2 cellular contexts compared by ENCODE assay signal in genomic region chr17:81096741-81097133, GRCh38.
TF ChIP-seq lines count a peak whose summit lies in the region.

No MANE protein-coding gene starts in this region.

TF ChIP-seq in SK-N-SH, 30 proteins besides CTCF, POLR2A, EP300 and RAD21 (continued from another document):
- TF ChIP-seq REST (IDR thresholded peaks at IDR 0.05; ENCODE audit: low read depth, low read length) (no peak), TEAD4 (IDR thresholded peaks at IDR 0.05; ENCODE audit: borderline replicate concordance, insufficient read depth) (no peak), USF1 (IDR thresholded peaks at IDR 0.05; ENCODE audit: borderline replicate concordance, low read depth) (no peak), JUND (IDR thresholded peaks at IDR 0.05) (no peak), CHD2 (IDR thresholded peaks at IDR 0.05; ENCODE audit: low read length, partially characterized antibody) (no peak), PBX3 (IDR thresholded peaks at IDR 0.05) (no peak), ELF1 (IDR thresholded peaks at IDR 0.05) (no peak), FOSL2 (IDR thresholded peaks at IDR 0.05; ENCODE audit: borderline replicate concordance, low read depth) (no peak)

TF ChIP-seq in SK-N-SH treated with all-trans-retinoic acid at 6 μM for 48 hours, 23 proteins besides CTCF, POLR2A, EP300 and RAD21 (continued from another document):
- TF ChIP-seq CREB5 (CRISPR knock-in tag; IDR thresholded peaks at IDR 0.05; ENCODE audit: low read depth) (no peak), CSDC2 (CRISPR knock-in tag; IDR thresholded peaks at IDR 0.05) (no peak), PPARA (CRISPR knock-in tag; IDR thresholded peaks at IDR 0.05; ENCODE audit: borderline replicate concordance) (no peak), ESRRG (CRISPR knock-in tag; IDR thresholded peaks at IDR 0.05) (no peak), GLIS3 (CRISPR knock-in tag; IDR thresholded peaks at IDR 0.05) (no peak)
